16 cellular contexts compared by ENCODE assay signal in genomic region chr4:37982736-37983135, GRCh38. TPM values are rescaled to one million over a fixed set of nuclear protein-coding genes. Genes with fewer than 3 reads are reported as not detected.
DNase-seq lines count a peak whose midpoint lies in the region; ATAC-seq and TF ChIP-seq lines count a peak whose summit lies in the region.
"Had no signal": no experiment of that assay in that cellular context is flagged by ENCODE, and none has a peak within 500 bp of the region (broad histone marks: within the 10 kb centered on the region; RNA-seq: fewer than 3 reads in every experiment).

No MANE protein-coding gene starts in this region.

- ATAC-seq in thoracic aorta (ENCODE audit: insufficient number of reproducible peaks, low FRiP score, low read depth), result no peak
- ATAC-seq: activated CD4-positive, CD25-positive, alpha-beta regulatory T cell treated with anti-CD3 and anti-CD28 coated beads, Interleukin-2, amount 50 U/mL, for 24 hours; HCT116 had no signal

- TF ChIP-seq CTCF in OCI-LY7 (conservative IDR thresholded peaks at IDR 0.05; ENCODE audit: low read length) (peak; percentile 39; the same call in 1 of the 2 replicates), esophagus muscularis mucosa (IDR thresholded peaks at IDR 0.05) (no peak), thoracic aorta (IDR thresholded peaks at IDR 0.05) (no peak), suprapubic skin (IDR thresholded peaks at IDR 0.05) (no peak)

- no peaks in the 10 kb centered on the region; the same call in 1 of the 2 replicates for H3K9me3 ChIP-seq in OCI-LY7 (ENCODE audit: low read length)
- no peaks in the 10 kb centered on the region for H3K9me3 ChIP-seq in esophagus muscularis mucosa
- H3K9me3 ChIP-seq in thoracic aorta, result no peaks in the 10 kb centered on the region
- no peaks in the 10 kb centered on the region for H3K9me3 ChIP-seq in suprapubic skin

- no peaks in the 10 kb centered on the region for H3K27me3 ChIP-seq in esophagus muscularis mucosa
- no peaks in the 10 kb centered on the region for H3K27me3 ChIP-seq in thoracic aorta (replicated peaks; ENCODE audit: insufficient read depth)
- no peaks in the 10 kb centered on the region for H3K27me3 ChIP-seq in suprapubic skin

- no peak for TF ChIP-seq POLR2A in esophagus muscularis mucosa (IDR thresholded peaks at IDR 0.05; ENCODE audit: low read depth)
- no peak for TF ChIP-seq POLR2A in suprapubic skin (IDR thresholded peaks at IDR 0.05)

- H3K4me2 ChIP-seq in OCI-LY7 (ENCODE audit: low read length), result peak overlapping the region; percentile 81

- H3K4me1 ChIP-seq in OCI-LY7 (ENCODE audit: insufficient read depth, low read length, poor library complexity, severe bottlenecking), result peaks cover 87% of the 10 kb centered on the region
- peaks cover 44 to 79% (median 65%) of the 10 kb centered on the region in 4 donors for H3K4me1 ChIP-seq in esophagus muscularis mucosa
- peaks cover 41 to 68% of the 10 kb centered on the region in 2 donors for H3K4me1 ChIP-seq in thoracic aorta (ENCODE audit: control insufficient read depth in 1 of 2, low read depth in 2 of 2)
- peaks cover 15% of the 10 kb centered on the region for H3K4me1 ChIP-seq in suprapubic skin

- H3K27ac ChIP-seq in OCI-LY7 (ENCODE audit: low read depth, low read length, poor library complexity, severe bottlenecking), result peak overlapping the region; percentile 99
- H3K27ac ChIP-seq in esophagus muscularis mucosa (replicated peaks in 1 of 4), result peak overlapping the region; percentile 55 to 78 (median 68)
- peak overlapping the region; percentile 57 to 59 for H3K27ac ChIP-seq in thoracic aorta
- no peak overlapping the region for H3K27ac ChIP-seq in suprapubic skin

- WGBS in esophagus muscularis mucosa, result 59% methylated on average over 5 of the region's 5 CpGs
- WGBS in suprapubic skin, result 60% methylated on average over 5 of the region's 5 CpGs

- H3K36me3 ChIP-seq in OCI-LY7 (ENCODE audit: insufficient read depth, low read length), result peaks cover 73% of the 10 kb centered on the region
- H3K36me3 ChIP-seq in esophagus muscularis mucosa, result no peaks in the 10 kb centered on the region
- H3K36me3 ChIP-seq in thoracic aorta, result no peaks in the 10 kb centered on the region
- H3K36me3 ChIP-seq in suprapubic skin, result no peaks in the 10 kb centered on the region

- CTCF ChIA-PET in OCI-LY7 (lab: Charles Lee; ENCODE audit: unreplicated experiment), result interaction anchor here (0.7 to 0.9 kb wide), 3 partner anchors 37 to 130 kb away, joined by 3 read pairs; no protein-coding TSS in a partner anchor

- H3K4me3 ChIP-seq in OCI-LY7 (ENCODE audit: low read depth, low read length, poor library complexity, severe bottlenecking) (peak overlapping the region; percentile 96), esophagus muscularis mucosa (no peak overlapping the region), thoracic aorta (no peak overlapping the region), suprapubic skin (no peak overlapping the region)
- H3K4me3 ChIP-seq: lung had no signal

- TF ChIP-seq EP300 in esophagus muscularis mucosa (IDR thresholded peaks at IDR 0.05), result no peak
- TF ChIP-seq EP300 in suprapubic skin (IDR thresholded peaks at IDR 0.05), result no peak

- H3K79me2 ChIP-seq in OCI-LY7 (ENCODE audit: insufficient read depth, low read depth, low read length), result peaks cover 97% of the 10 kb centered on the region

- intact Hi-C loops in OCI-LY7 (cut with micrococcal nuclease; ENCODE audit: unreplicated experiment), result loop anchor here (5.0 to 10.0 kb wide), 3 partner anchors 35 to 1380 kb away; no protein-coding TSS in a partner anchor
- intact Hi-C loops in esophagus muscularis mucosa (cut with DNase I), result no loop called here

- no peak overlapping the region for H2AFZ ChIP-seq in OCI-LY7 (ENCODE audit: low read length)

- H4K20me1 ChIP-seq in OCI-LY7 (ENCODE audit: insufficient read depth, low read length), result peaks cover 12% of the 10 kb centered on the region

- BruUV-seq in OCI-LY7 (replicated peaks; lab: Mats Ljungman, UMichigan), result no TSS peak

- no peaks in the 10 kb centered on the region for H3K9me2 ChIP-seq in OCI-LY7 (ENCODE audit: insufficient read depth, low read length)

- POLR2A ChIA-PET in OCI-LY7 (lab: Charles Lee), result interaction anchor here (0.7 to 7.1 kb wide), 11 partner anchors 8 to 331 kb away, joined by 3 to 105 read pairs (median 4); no protein-coding TSS in a partner anchor

- no peak for DNase-seq in OCI-LY7 (ENCODE audit: low spot score)
- DNase-seq in esophagus muscularis mucosa (ENCODE audit: extremely low spot score), result no peak
- DNase-seq in mucosa of gallbladder (ENCODE audit: low spot score), result peak; percentile 26
- no peak for DNase-seq in thoracic aorta (ENCODE audit: low spot score)
- no peak for DNase-seq in occipital lobe (lab: John Stamatoyannopoulos, UW)
- DNase-seq in suprapubic skin (ENCODE audit: low spot score in 2 of 2), result no peak
- DNase-seq in SW480 (ENCODE audit: low spot score), result no peak
- DNase-seq: activated CD8-positive, alpha-beta memory T cell treated with anti-CD3 and anti-CD28 coated beads, Interleukin-2, amount 50 U/mL, for 48 hours; activated naive CD4-positive, alpha-beta T cell treated with anti-CD3 and anti-CD28 coated beads for 36 hours; NCI-H2081 treated with DMSO at 0.1 percent for 48 hours; stimulated activated naive CD4-positive, alpha-beta T cell treated with Interleukin-2 at 50 U/mL for 16 hours; T-helper 1 cell had no signal

RNA-seq across cellular contexts. Expression of gene PTTG2, which starts 22.5 kb away (rescaled TPM):
- 1.0 and 1.6 TPM in 2 replicates for total RNA-seq in OCI-LY7 (2014; rRNA removed; shearing (Covaris generic))
- 1.7 and 2.0 TPM in 2 replicates for total RNA-seq in OCI-LY7 (2022)
- 1 to 10 TPM in 2 of 4 donors, under 1 TPM in 2; 0.71 to 5.8 (median 1.5) TPM for total RNA-seq in esophagus muscularis mucosa
- 1.1 TPM for total RNA-seq in mucosa of gallbladder
- total RNA-seq in thoracic aorta, result 10 to 100 TPM in 1 of 2 donors, 1 to 10 TPM in 1; 2.2 to 10.7 TPM
- total RNA-seq in occipital lobe, result not detected
- not detected for total RNA-seq in suprapubic skin
- total RNA-seq: activated naive CD4-positive, alpha-beta T cell treated with anti-CD3 and anti-CD28 coated beads for 36 hours; fibroblast of lung had no signal
